8 cellular contexts compared by ENCODE assay signal in genomic region chr22:49838771-49839717, GRCh38.
DNase-seq lines count a peak whose midpoint lies in the region; ATAC-seq and FAIRE-seq lines count a peak whose summit lies in the region.

No MANE protein-coding gene starts in this region.

- peaks cover 3% of the 10 kb centered on the region for H3K4me1 ChIP-seq in effector memory CD4-positive, alpha-beta T cell (ENCODE audit: control insufficient read depth, insufficient read depth, low read length, poor library complexity, severe bottlenecking)

- H3K4me3 ChIP-seq in effector memory CD4-positive, alpha-beta T cell (ENCODE audit: insufficient read depth, low read depth, low read length, poor library complexity, severe bottlenecking): peak overlapping the region; percentile 45

- ATAC-seq in GM19395 (IDR thresholded peaks at IDR 0.05; ENCODE audit: unreplicated experiment) (no peak), GM18861 (IDR thresholded peaks at IDR 0.05; ENCODE audit: unreplicated experiment) (no peak), GM21381 (IDR thresholded peaks at IDR 0.05; ENCODE audit: unreplicated experiment) (no peak)

- peak; percentile 78 for FAIRE-seq in GM18507 (lab: Jason Lieb, UNC)

- H3K9me3 ChIP-seq in effector memory CD4-positive, alpha-beta T cell (ENCODE audit: control insufficient read depth, low read length): no peaks in the 10 kb centered on the region

- H3K27ac ChIP-seq in effector memory CD4-positive, alpha-beta T cell (ENCODE audit: insufficient read depth, low read length, poor library complexity, severe bottlenecking): peak overlapping the region; percentile 95

- DNase-seq in GM18507 (ENCODE audit: extremely low spot score, insufficient read length, low read depth): no peak
- DNase-seq in activated CD4-positive, alpha-beta T cell treated with anti-CD3 and anti-CD28 coated beads for 24 hours (ENCODE audit: low read depth in 2 of 2): peak; percentile 65 to 73
- peak; percentile 89 to 91 (median 90) for DNase-seq in effector memory CD4-positive, alpha-beta T cell
- peak; percentile 58 to 83 (median 75) for DNase-seq in stimulated activated CD4-positive, alpha-beta T cell treated with anti-CD3 and anti-CD28 coated beads, TNF-alpha, amount 100 ng/mL, for 1 hour (ENCODE audit: low read depth in 3 of 3, low spot score in 1 of 3)
- no peak for DNase-seq in NCI-H2081 treated with DMSO at 0.1 percent for 48 hours (lab: John Stamatoyannopoulos, UW)

- no peaks in the 10 kb centered on the region for H3K27me3 ChIP-seq in effector memory CD4-positive, alpha-beta T cell (replicated peaks; ENCODE audit: control insufficient read depth, insufficient read depth, low read length, poor library complexity, severe bottlenecking)

- no peaks in the 10 kb centered on the region for H3K36me3 ChIP-seq in effector memory CD4-positive, alpha-beta T cell (ENCODE audit: control insufficient read depth, insufficient read depth, low read length)

Comparison
In these comparisons a context has a peak if more than half of its experiments do, and no peak if none do; other contexts are left out.
1. DNase-seq: peak in activated CD4-positive, alpha-beta T cell treated with anti-CD3 and anti-CD28 coated beads for 24 hours (2 of 2), effector memory CD4-positive, alpha-beta T cell (3 of 3) and stimulated activated CD4-positive, alpha-beta T cell treated with anti-CD3 and anti-CD28 coated beads, TNF-alpha, amount 100 ng/mL, for 1 hour (3 of 3); none in GM18507 (single experiment) and NCI-H2081 treated with DMSO at 0.1 percent for 48 hours (single experiment).